11 cellular contexts compared by ENCODE assay signal in the genomic region with DNA sequence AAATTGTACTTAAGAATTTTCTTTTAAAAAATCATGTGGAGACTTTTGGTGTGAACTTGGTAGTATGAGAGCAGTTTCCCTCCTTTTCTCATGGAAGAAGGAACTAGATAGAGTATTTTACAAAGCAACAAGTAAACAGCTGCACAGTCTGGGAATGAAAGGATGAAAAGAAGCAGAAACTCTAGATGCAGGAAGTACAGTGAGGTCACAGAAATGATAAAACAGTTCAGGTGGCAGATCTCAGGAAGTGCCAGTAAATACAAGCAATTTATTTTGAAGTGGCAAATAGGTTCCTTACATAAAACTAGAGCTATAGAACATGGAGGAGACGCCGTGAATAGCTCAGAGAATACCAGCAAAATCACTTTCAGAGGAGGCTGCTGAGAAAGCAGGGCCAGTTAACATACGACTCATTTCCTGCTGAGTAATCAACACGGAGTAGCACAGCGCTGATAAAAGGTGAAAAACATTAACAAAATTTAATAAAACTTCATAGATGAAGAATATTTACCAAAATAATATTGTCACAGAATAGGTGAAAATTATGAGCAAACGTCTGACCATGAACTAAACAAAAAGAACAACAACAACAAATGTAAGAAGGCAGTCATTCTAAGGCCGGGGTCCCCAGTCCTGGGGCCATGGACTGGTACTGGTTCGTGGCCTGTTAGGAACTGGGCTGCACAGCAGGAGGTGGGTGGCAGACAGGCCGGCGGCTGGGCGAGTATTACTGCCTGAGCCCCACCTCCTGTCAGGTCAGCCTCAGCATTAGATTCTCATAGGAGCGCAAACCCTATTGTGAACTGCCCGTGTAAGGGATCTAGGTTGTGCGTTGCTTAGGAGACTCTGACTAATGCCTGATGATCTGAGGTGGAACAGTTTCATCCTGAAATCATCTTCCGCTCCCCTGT. TPM values are rescaled to one million over a fixed set of nuclear protein-coding genes. Genes with fewer than 3 reads are reported as not detected.
DNase-seq lines count a peak whose midpoint lies in the region; ATAC-seq, FAIRE-seq and TF ChIP-seq lines count a peak whose summit lies in the region.
"Not testable (repeated sequence)": the region's sequence is repeated elsewhere in the genome, so short reads cannot be mapped to it uniquely, and the experiment has no call there.
"Had no signal": no experiment of that assay in that cellular context is flagged by ENCODE, and none has a peak within 500 bp of the region (broad histone marks: within the 10 kb centered on the region; RNA-seq: fewer than 3 reads in every experiment).

No MANE protein-coding gene starts in this region.

- peaks cover 16% of the 10 kb centered on the region for H3K4me1 Mint-ChIP-seq in activated CD8-positive, alpha-beta T cell treated with anti-CD3 and anti-CD28 coated beads, Interleukin-2, amount 10 ng/mL, durations not matched to agents 7 days and 5 days (ENCODE audit: low read depth)

- H3K27ac Mint-ChIP-seq in activated CD8-positive, alpha-beta T cell treated with anti-CD3 and anti-CD28 coated beads, Interleukin-2, amount 10 ng/mL, durations not matched to agents 7 days and 5 days = peak overlapping the region; percentile 76

- not testable (repeated sequence) for H3K79me2 ChIP-seq in fibroblast of lung (ENCODE audit: control insufficient read depth, insufficient read depth, low read length); HepG2 (ENCODE audit: insufficient read depth, low read length); smooth muscle cell (ENCODE audit: low read depth)

- not testable (repeated sequence) for H3K27me3 ChIP-seq in fibroblast of lung (ENCODE audit: control insufficient read depth, insufficient read depth, low read length); HepG2 (ENCODE audit: control insufficient read depth in 1 of 2, insufficient read depth in 2 of 2, low read length in 2 of 2); smooth muscle cell (ENCODE audit: low read depth)

- H3K36me3 Mint-ChIP-seq in activated CD8-positive, alpha-beta T cell treated with anti-CD3 and anti-CD28 coated beads, Interleukin-2, amount 10 ng/mL, durations not matched to agents 7 days and 5 days (ENCODE audit: low read depth) = not testable (repeated sequence)

- TF ChIP-seq POLR2A in HepG2 (IDR thresholded peaks at IDR 0.05; ENCODE audit: insufficient read depth in 1 of 2, low read depth in 2 of 2, low read length in 2 of 2) = not testable (repeated sequence)

- DNase-seq in AG09319 (ENCODE audit: extremely low read depth, low read depth) (peak; percentile 1), HT-29 (ENCODE audit: low spot score) (peak; percentile 2), RCC 7860 (ENCODE audit: low spot score) (peak; percentile 35), astrocyte of the hippocampus (ENCODE audit: low read depth, low spot score) (peak; percentile 15), fibroblast of lung (ENCODE audit: low read depth in 2 of 2) (peak; percentile 7 to 27)
- peak; percentile 26 for DNase-seq in activated CD8-positive, alpha-beta T cell treated with anti-CD3 and anti-CD28 coated beads, Interleukin-2, amount 10 ng/mL, durations not matched to agents 7 days and 5 days
- DNase-seq in HepG2 (ENCODE audit: low spot score); smooth muscle cell (lab: John Stamatoyannopoulos, UW; ENCODE audit: unreplicated experiment): not testable (repeated sequence)

- H3K36me3 ChIP-seq in fibroblast of lung (ENCODE audit: control insufficient read depth, insufficient read depth, low read length); HepG2 (replicated peaks in 1 of 2; ENCODE audit: control insufficient read depth in 1 of 2, insufficient read depth in 2 of 2, low read length in 2 of 2); smooth muscle cell (ENCODE audit: low read depth): not testable (repeated sequence)

- ATAC-seq in activated CD8-positive, alpha-beta T cell treated with anti-CD3 and anti-CD28 coated beads, Interleukin-2, amount 10 ng/mL, durations not matched to agents 7 days and 5 days = peak; percentile 76
- ATAC-seq in HepG2 = peak; percentile 85

- not testable (repeated sequence) for H3K4me2 ChIP-seq in fibroblast of lung (ENCODE audit: extremely low read depth, insufficient read depth, low read length)
- peak overlapping the region; percentile 45; the same call in 1 of the 2 replicates for H3K4me2 ChIP-seq in HepG2 (ENCODE audit: low read depth, low read length)
- H3K4me2 ChIP-seq in smooth muscle cell = peak overlapping the region; percentile 78

- TF ChIP-seq RAD21 in HepG2 (CRISPR knock-in tag; IDR thresholded peaks at IDR 0.05) = not testable (repeated sequence)

- H3F3A ChIP-seq in smooth muscle cell (ENCODE audit: low read depth) = not testable (repeated sequence)

- CTCF ChIA-PET in activated CD8-positive, alpha-beta T cell treated with anti-CD3 and anti-CD28 coated beads, Interleukin-2, amount 10 ng/mL, durations not matched to agents 7 days and 5 days (lab: Charles Lee); HepG2 (lab: Yijun Ruan, JAX; ENCODE audit: low intra/inter-chr PET ratio, low total read pairs): not testable (repeated sequence)

- H3K9me3 Mint-ChIP-seq in activated CD8-positive, alpha-beta T cell treated with anti-CD3 and anti-CD28 coated beads, Interleukin-2, amount 10 ng/mL, durations not matched to agents 7 days and 5 days (ENCODE audit: insufficient read depth) = not testable (repeated sequence)

- not testable (repeated sequence) for H2AFZ ChIP-seq in fibroblast of lung (ENCODE audit: low read length)
- H2AFZ ChIP-seq in HepG2 (ENCODE audit: low read length) (peak overlapping the region; percentile 15), smooth muscle cell (ENCODE audit: low read depth) (peak overlapping the region; percentile 96)

- in situ Hi-C loops in HepG2 (cut with HindIII; ENCODE audit: extremely low pct_ligation_motif_present, low pct_unique_long_range_greater_than_20kb) = not testable (repeated sequence)

- TF ChIP-seq CTCF in AG09319 (IDR thresholded peaks at IDR 0.05; ENCODE audit: low read depth, low read length); fibroblast of lung (conservative IDR thresholded peaks at IDR 0.05 in 1 of 2, IDR thresholded peaks at IDR 0.05 in 1 of 2; ENCODE audit: low read depth in 1 of 2, low read length in 2 of 2); HepG2 (CRISPR knock-in tag; IDR thresholded peaks at IDR 0.05); smooth muscle cell (IDR thresholded peaks at IDR 0.05; ENCODE audit: borderline replicate concordance, insufficient read depth, poor library complexity, severe bottlenecking): not testable (repeated sequence)

- not testable (repeated sequence) for H4K20me1 ChIP-seq in fibroblast of lung (ENCODE audit: control insufficient read depth, extremely low read depth, insufficient read depth, low read length); HepG2 (ENCODE audit: insufficient read depth, low read length); smooth muscle cell (ENCODE audit: low read depth)

- intact Hi-C loops in HepG2 (cut with micrococcal nuclease; ENCODE audit: unreplicated experiment) = not testable (repeated sequence)

- POLR2A ChIA-PET in activated CD8-positive, alpha-beta T cell treated with anti-CD3 and anti-CD28 coated beads, Interleukin-2, amount 10 ng/mL, durations not matched to agents 7 days and 5 days (lab: Charles Lee); HepG2 (lab: Yijun Ruan, JAX): not testable (repeated sequence)

- BruUV-seq in HepG2 (replicated peaks; lab: Mats Ljungman, UMichigan) = not testable (repeated sequence)

- not testable (repeated sequence) for H3K9ac ChIP-seq in fibroblast of lung (ENCODE audit: insufficient read depth, low read length); HepG2 (ENCODE audit: insufficient read depth, low read depth, low read length)
- H3K9ac ChIP-seq in smooth muscle cell (ENCODE audit: low read depth) = peak overlapping the region; percentile 47

- WGBS in HepG2 (ENCODE audit: low lambda C conversion rate) = 7% methylated on average over 9 of the region's 15 CpGs
- WGBS in smooth muscle cell (ENCODE audit: low lambda C conversion rate) = 26% methylated on average over 12 of the region's 15 CpGs

- TF ChIP-seq EP300 in HepG2 (IDR thresholded peaks at IDR 0.05; ENCODE audit: low read depth in 2 of 2, low read length in 2 of 2); HepG2 (CRISPR knock-in tag; IDR thresholded peaks at IDR 0.05; ENCODE audit: borderline replicate concordance): not testable (repeated sequence)

- not testable (repeated sequence) for H3K4me1 ChIP-seq in fibroblast of lung (ENCODE audit: control insufficient read depth, extremely low read depth, insufficient read depth, low read length); HepG2 (ENCODE audit: insufficient read depth, low read length); smooth muscle cell (ENCODE audit: low read depth)

- H3K27me3 Mint-ChIP-seq in activated CD8-positive, alpha-beta T cell treated with anti-CD3 and anti-CD28 coated beads, Interleukin-2, amount 10 ng/mL, durations not matched to agents 7 days and 5 days (ENCODE audit: low read depth) = not testable (repeated sequence)

- peak; percentile 45 for FAIRE-seq in RCC 7860 (lab: Jason Lieb, UNC)
- FAIRE-seq in HepG2 (lab: Jason Lieb, UNC) = not testable (repeated sequence)

- H3K4me3 ChIP-seq in fibroblast of lung (replicated peaks in 1 of 4; ENCODE audit: control extremely low read depth in 1 of 4, insufficient read depth in 1 of 4, low read depth in 3 of 4, low read length in 4 of 4); HepG2 (replicated peaks in 1 of 3; ENCODE audit: insufficient read depth in 1 of 3, low read depth in 2 of 3, low read length in 3 of 3): not testable (repeated sequence)
- H3K4me3 ChIP-seq in smooth muscle cell = peak overlapping the region; percentile 10

- not testable (repeated sequence) for H3K27ac ChIP-seq in fibroblast of lung (ENCODE audit: insufficient read depth, low read length); HepG2 (ENCODE audit: extremely low read length, insufficient read depth, low read length)
- H3K27ac ChIP-seq in smooth muscle cell (ENCODE audit: low read depth) = peak overlapping the region; percentile 80

- H3K4me3 Mint-ChIP-seq in activated CD8-positive, alpha-beta T cell treated with anti-CD3 and anti-CD28 coated beads, Interleukin-2, amount 10 ng/mL, durations not matched to agents 7 days and 5 days = peak overlapping the region; percentile 51

- not testable (repeated sequence) for H3K9me3 ChIP-seq in fibroblast of lung (ENCODE audit: control insufficient read depth, insufficient read depth, low read depth, low read length); HepG2 (ENCODE audit: low read length); smooth muscle cell (replicated peaks; ENCODE audit: low read depth)

RNA-seq across cellular contexts. Expression of gene GOLGA6L7, which starts 29.2 kb away (rescaled TPM):
- not detected in 2 replicates for total RNA-seq in HT-29 (2014; rRNA removed; shearing (Covaris generic))
- not detected for total RNA-seq in activated CD8-positive, alpha-beta T cell treated with anti-CD3 and anti-CD28 coated beads, Interleukin-2, amount 10 ng/mL, durations not matched to agents 7 days and 5 days
- total RNA-seq in fibroblast of lung (not detected in 2 replicates), HepG2 (2016; rRNA removed; fragmentation: Illumina TruSeq; extraction: Trizol) (not detected in 2 replicates), smooth muscle cell (not detected in 2 replicates)
- polyA plus RNA-seq in fibroblast of lung (not detected in 2 replicates), HepG2 (2011; rRNA removed) (not detected in 2 replicates), smooth muscle cell (0.19 TPM in 1 of 2 replicates, not detected in the other)
- not detected in 2 replicates for polyA plus RNA-seq in fibroblast of lung (2012)
- not detected in 2 replicates for polyA minus RNA-seq in fibroblast of lung (ENCODE audit: low replicate concordance)
- not detected in 2 replicates for total RNA-seq in HepG2 (2016; cell fraction: cytosol; rRNA removed; fragmentation: Illumina TruSeq; extraction: Trizol; ENCODE audit: low read depth)
- not detected in 2 replicates for total RNA-seq in HepG2 (2016; cell fraction: insoluble cytoplasmic fraction; rRNA removed; fragmentation: Illumina TruSeq; extraction: Trizol)
- not detected in 2 replicates for total RNA-seq in HepG2 (2016; cell fraction: membrane; rRNA removed; fragmentation: Illumina TruSeq; extraction: Trizol)
- not detected in 2 replicates for total RNA-seq in HepG2 (2016; cell fraction: nucleus; rRNA removed; fragmentation: Illumina TruSeq; extraction: Trizol)
- polyA plus RNA-seq in HepG2 (2011; cell fraction: cytosol; rRNA removed) = not detected in 2 replicates
- polyA plus RNA-seq in HepG2 (2011; cell fraction: nucleus; rRNA removed) = not detected in 2 replicates
- 0.13 TPM in 1 of 2 replicates, not detected in the other for polyA plus RNA-seq in HepG2 (2012)
- not detected in 2 replicates for polyA plus RNA-seq in HepG2 (2016; cell fraction: cytosol; fragmentation: Illumina TruSeq; extraction: Trizol; ENCODE audit: low read depth)
- not detected in 2 replicates for polyA plus RNA-seq in HepG2 (2016; cell fraction: insoluble cytoplasmic fraction; fragmentation: Illumina TruSeq; extraction: Trizol; ENCODE audit: low read depth)
- not detected in 2 replicates for polyA plus RNA-seq in HepG2 (2016; cell fraction: membrane; fragmentation: Illumina TruSeq; extraction: Trizol; ENCODE audit: low read depth)
- not detected in 2 replicates for polyA plus RNA-seq in HepG2 (2016; cell fraction: nucleus; fragmentation: Illumina TruSeq; extraction: Trizol; ENCODE audit: insufficient read depth, low read depth)
- polyA minus RNA-seq in HepG2 (2011; rRNA and poly(A)+ RNA removed; ENCODE audit: low replicate concordance) = not detected in 2 replicates
- polyA minus RNA-seq in HepG2 (2011; cell fraction: cytosol; rRNA and poly(A)+ RNA removed) = not detected in 2 replicates
- not detected in 2 replicates for polyA minus RNA-seq in HepG2 (2011; cell fraction: nucleus; rRNA and poly(A)+ RNA removed)
- total RNA-seq: body of pancreas, frontal cortex, occipital lobe had no signal
